In the genomic region with DNA sequence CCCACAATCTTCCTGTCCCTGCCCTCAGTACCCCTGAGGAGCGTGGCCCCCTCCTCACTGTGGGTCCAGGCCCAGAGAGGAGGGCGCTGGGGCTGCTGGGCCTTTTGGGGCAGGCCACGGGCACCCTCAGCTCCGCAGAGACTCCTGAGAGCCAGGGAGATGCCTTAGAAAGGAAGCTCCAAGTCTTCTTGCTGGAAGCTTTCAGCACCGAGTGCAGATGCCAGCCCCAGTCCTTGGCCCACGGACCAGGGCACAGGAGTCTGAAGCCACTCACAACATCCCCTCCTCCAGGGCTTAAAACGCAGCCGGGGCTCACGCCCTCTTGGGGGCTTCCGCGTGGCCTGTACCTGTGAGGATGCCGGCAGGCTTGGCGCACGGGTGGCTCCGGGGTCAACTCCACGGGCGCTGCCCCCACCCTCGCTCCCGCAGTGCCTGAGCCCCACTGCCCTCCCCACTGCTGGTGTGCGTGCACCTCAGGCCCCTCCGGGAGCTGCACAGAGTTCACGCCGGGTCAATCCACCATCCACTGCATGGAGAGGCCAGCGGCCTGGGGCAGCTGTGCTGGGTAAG, we compare ENCODE assay signal across 17 cellular contexts.
DNase-seq lines count a peak whose midpoint lies in the region; ATAC-seq and TF ChIP-seq lines count a peak whose summit lies in the region.
"Had no signal": no experiment of that assay in that cellular context is flagged by ENCODE, and none has a peak within 500 bp of the region (broad histone marks: within the 10 kb centered on the region; RNA-seq: fewer than 3 reads in every experiment).

No MANE protein-coding gene starts in this region.

- ATAC-seq in left ventricle myocardium superior = no peak
- no peak for ATAC-seq in GM18517 (IDR thresholded peaks at IDR 0.05; ENCODE audit: unreplicated experiment)
- ATAC-seq: CD8-positive, alpha-beta T cell; HCT116; K562; PC-3 had no signal

- no peak overlapping the region for H2BK5ac ChIP-seq in neuronal stem cell (ENCODE audit: low read length)

- peak overlapping the region; percentile 47 for H3K14ac ChIP-seq in neuronal stem cell (ENCODE audit: low read length)

- no CpG with 5 or more reads among the region's 24 CpGs for WGBS in neuronal stem cell (ENCODE audit: extremely low coverage in 2 of 2, insufficient read length in 2 of 2, insufficient replicate concordance in 1 of 2), 2 donors

- peak overlapping the region in 6 of 11 experiments; percentile 12 to 46 (median 24); a peak in 7 of 22 replicates for H3K4me2 ChIP-seq in BLaER1 treated with 17β-estradiol and CSF1 and Interleukin-3, amounts not matched to agents 10 nM and 100 nM
- H3K4me2 ChIP-seq in neuronal stem cell (ENCODE audit: insufficient read depth, low read length, poor library complexity, severe bottlenecking) = no peak overlapping the region

- peak overlapping the region; percentile 83 for H3K18ac ChIP-seq in neuronal stem cell (ENCODE audit: low read length)

- DNase-seq in WERI-Rb-1 (peak; percentile 57), left ventricle myocardium superior (peak; percentile 9), neuronal stem cell (ENCODE audit: low spot score) (no peak), dedifferentiated amniotic fluid mesenchymal stem cell (ENCODE audit: extremely low spot score) (no peak), NCI-H1436 (lab: John Stamatoyannopoulos, UW) (no peak), KG1 (lab: John Stamatoyannopoulos, UW) (no peak)
- DNase-seq: CD8-positive, alpha-beta T cell; DND-41; GF-D8; NCI-H1048; NCI-H2107; NCI-H345; PC-3 had no signal

- H4K91ac ChIP-seq in neuronal stem cell (ENCODE audit: low read depth, low read length, poor library complexity) = no peak overlapping the region

- H3K9me3 ChIP-seq in BLaER1 treated with 17β-estradiol and CSF1 and Interleukin-3, amounts not matched to agents 10 nM and 100 nM (replicated peaks in 1 of 11) = no peaks in the 10 kb centered on the region
- no peaks in the 10 kb centered on the region for H3K9me3 ChIP-seq in WERI-Rb-1 (ENCODE audit: severe bottlenecking)
- no peaks in the 10 kb centered on the region for H3K9me3 ChIP-seq in neuronal stem cell (replicated peaks in 1 of 2; ENCODE audit: control insufficient read depth in 2 of 2, insufficient read depth in 1 of 2, low read depth in 1 of 2, low read length in 2 of 2)

- peaks cover 0 to 6% (median 0%) of the 10 kb centered on the region in 11 experiments; a peak in 4 of 22 replicates for H4K20me1 ChIP-seq in BLaER1 treated with 17β-estradiol and CSF1 and Interleukin-3, amounts not matched to agents 10 nM and 100 nM

- peaks cover 0 to 14% (median 0%) of the 10 kb centered on the region in 11 experiments; a peak in 7 of 22 replicates for H3K27me3 ChIP-seq in BLaER1 treated with 17β-estradiol and CSF1 and Interleukin-3, amounts not matched to agents 10 nM and 100 nM
- H3K27me3 ChIP-seq in WERI-Rb-1 (ENCODE audit: insufficient read depth, low read depth, severe bottlenecking) (no peaks in the 10 kb centered on the region), neuronal stem cell (ENCODE audit: control insufficient read depth in 3 of 3, insufficient read depth in 3 of 3, low read depth in 1 of 3, low read length in 3 of 3) (peaks cover 0 to 10% (median 0%) of the 10 kb centered on the region in 3 experiments)

- peak overlapping the region; percentile 17 for H3K4ac ChIP-seq in neuronal stem cell (ENCODE audit: low read length)

- intact Hi-C loops in left ventricle myocardium superior (cut with micrococcal nuclease) = no loop called here

- H2BK12ac ChIP-seq in neuronal stem cell (ENCODE audit: low read length) = no peak overlapping the region

- no peak overlapping the region for H3K4me3 ChIP-seq in BLaER1 treated with 17β-estradiol and CSF1 and Interleukin-3, amounts not matched to agents 10 nM and 100 nM
- H3K4me3 ChIP-seq in WERI-Rb-1 (ENCODE audit: low read depth, low read length) (no peak overlapping the region), neuronal stem cell (ENCODE audit: low read length in 2 of 2) (no peak overlapping the region)
- H3K4me3 ChIP-seq: K562 had no signal

- peak overlapping the region; percentile 80 for H3K23ac ChIP-seq in neuronal stem cell (ENCODE audit: low read depth, low read length, poor library complexity)

- no peak overlapping the region for H2AFZ ChIP-seq in neuronal stem cell (ENCODE audit: low read length)

- H3K9ac ChIP-seq in BLaER1 treated with 17β-estradiol and CSF1 and Interleukin-3, amounts not matched to agents 10 nM and 100 nM = no peak overlapping the region
- no peak overlapping the region for H3K9ac ChIP-seq in neuronal stem cell (ENCODE audit: low read depth, low read length, poor library complexity)

- TF ChIP-seq CTCF in WERI-Rb-1 (IDR thresholded peaks at IDR 0.05; ENCODE audit: low read depth, low read length) = no peak

- peaks cover 2% of the 10 kb centered on the region for H3K79me1 ChIP-seq in neuronal stem cell (ENCODE audit: low read depth, low read length)

- no peak overlapping the region for H2BK120ac ChIP-seq in neuronal stem cell (ENCODE audit: low read depth, low read length)

- peak overlapping the region; percentile 86 for H2AK5ac ChIP-seq in neuronal stem cell (ENCODE audit: low read depth, low read length)

- no peak overlapping the region for H4K8ac ChIP-seq in neuronal stem cell (ENCODE audit: low read depth, low read length)

- no peak overlapping the region for H3K27ac ChIP-seq in BLaER1 treated with 17β-estradiol and CSF1 and Interleukin-3, amounts not matched to agents 10 nM and 100 nM
- no peak overlapping the region for H3K27ac ChIP-seq in WERI-Rb-1
- H3K27ac ChIP-seq in neuronal stem cell (replicated peaks; ENCODE audit: low read length) = no peak overlapping the region

- no peaks in the 10 kb centered on the region for H3K36me3 ChIP-seq in BLaER1 treated with 17β-estradiol and CSF1 and Interleukin-3, amounts not matched to agents 10 nM and 100 nM
- H3K36me3 ChIP-seq in WERI-Rb-1 (no peaks in the 10 kb centered on the region), neuronal stem cell (replicated peaks in 1 of 2; ENCODE audit: control insufficient read depth in 2 of 2, insufficient read depth in 2 of 2, low read length in 2 of 2) (no peaks in the 10 kb centered on the region)

- H3K4me1 ChIP-seq in BLaER1 treated with 17β-estradiol and CSF1 and Interleukin-3, amounts not matched to agents 10 nM and 100 nM = peaks cover 7 to 61% (median 30%) of the 10 kb centered on the region in 10 experiments; a peak in 18 of 20 replicates
- H3K4me1 ChIP-seq in neuronal stem cell (ENCODE audit: control insufficient read depth in 2 of 2, insufficient read depth in 1 of 2, low read depth in 1 of 2, low read length in 2 of 2) = peaks cover 0 to 9% of the 10 kb centered on the region in 2 donors

- H2BK15ac ChIP-seq in neuronal stem cell (ENCODE audit: low read length) = peak overlapping the region; percentile 92

Comparison
In these comparisons a context has a peak if more than half of its experiments do, and no peak if none do; other contexts are left out.
1. DNase-seq: peak in WERI-Rb-1 (single experiment) and left ventricle myocardium superior (single experiment); none in neuronal stem cell (single experiment), dedifferentiated amniotic fluid mesenchymal stem cell (single experiment), NCI-H1436 (single experiment) and KG1 (single experiment).